In the genomic region with DNA sequence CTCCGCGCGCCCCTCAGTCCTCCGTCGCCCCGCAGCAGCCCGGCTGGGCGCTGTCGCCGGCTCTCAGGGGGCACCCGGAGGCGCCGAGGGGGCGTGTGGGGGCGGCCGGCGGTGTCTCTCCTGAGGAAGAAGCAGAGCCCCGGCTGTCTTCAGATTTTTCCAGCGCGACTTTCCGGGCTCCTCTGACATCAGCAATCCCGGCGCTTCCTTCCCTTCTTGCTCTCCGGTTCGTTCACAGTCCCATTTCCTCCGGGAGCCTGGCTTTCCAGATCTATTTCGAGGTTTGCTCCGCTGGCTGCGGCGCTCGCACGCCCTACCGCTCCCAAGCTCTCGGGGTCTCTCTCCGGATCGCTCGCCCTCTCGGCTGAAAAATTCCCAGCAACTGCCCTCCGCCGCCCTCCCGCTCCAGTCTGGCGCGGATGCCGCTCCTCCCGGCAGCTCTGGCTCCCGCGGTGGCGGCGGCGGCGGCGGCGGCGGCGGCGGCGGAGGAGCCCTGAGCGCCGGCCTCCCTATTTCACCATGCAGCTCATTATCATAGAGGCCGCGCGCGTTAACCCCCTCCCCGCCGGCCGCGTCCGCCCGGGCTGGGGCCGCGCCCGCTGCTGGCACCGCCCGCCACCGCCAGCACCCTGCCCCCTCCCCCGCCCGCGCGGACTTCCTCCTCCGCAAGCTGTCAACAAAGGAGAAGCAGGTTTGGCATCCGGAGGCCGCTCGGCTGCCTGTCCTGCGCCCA, we compare ENCODE assay signal across 8 cellular contexts. TPM values are rescaled to one million over a fixed set of nuclear protein-coding genes. Genes with fewer than 3 reads are reported as not detected.
A peak's percentile ranks its signal among the peaks of the same experiment; 100 is the strongest.
DNase-seq lines count a peak whose midpoint lies in the region; ATAC-seq lines count a peak whose summit lies in the region.

A gene with protein sequence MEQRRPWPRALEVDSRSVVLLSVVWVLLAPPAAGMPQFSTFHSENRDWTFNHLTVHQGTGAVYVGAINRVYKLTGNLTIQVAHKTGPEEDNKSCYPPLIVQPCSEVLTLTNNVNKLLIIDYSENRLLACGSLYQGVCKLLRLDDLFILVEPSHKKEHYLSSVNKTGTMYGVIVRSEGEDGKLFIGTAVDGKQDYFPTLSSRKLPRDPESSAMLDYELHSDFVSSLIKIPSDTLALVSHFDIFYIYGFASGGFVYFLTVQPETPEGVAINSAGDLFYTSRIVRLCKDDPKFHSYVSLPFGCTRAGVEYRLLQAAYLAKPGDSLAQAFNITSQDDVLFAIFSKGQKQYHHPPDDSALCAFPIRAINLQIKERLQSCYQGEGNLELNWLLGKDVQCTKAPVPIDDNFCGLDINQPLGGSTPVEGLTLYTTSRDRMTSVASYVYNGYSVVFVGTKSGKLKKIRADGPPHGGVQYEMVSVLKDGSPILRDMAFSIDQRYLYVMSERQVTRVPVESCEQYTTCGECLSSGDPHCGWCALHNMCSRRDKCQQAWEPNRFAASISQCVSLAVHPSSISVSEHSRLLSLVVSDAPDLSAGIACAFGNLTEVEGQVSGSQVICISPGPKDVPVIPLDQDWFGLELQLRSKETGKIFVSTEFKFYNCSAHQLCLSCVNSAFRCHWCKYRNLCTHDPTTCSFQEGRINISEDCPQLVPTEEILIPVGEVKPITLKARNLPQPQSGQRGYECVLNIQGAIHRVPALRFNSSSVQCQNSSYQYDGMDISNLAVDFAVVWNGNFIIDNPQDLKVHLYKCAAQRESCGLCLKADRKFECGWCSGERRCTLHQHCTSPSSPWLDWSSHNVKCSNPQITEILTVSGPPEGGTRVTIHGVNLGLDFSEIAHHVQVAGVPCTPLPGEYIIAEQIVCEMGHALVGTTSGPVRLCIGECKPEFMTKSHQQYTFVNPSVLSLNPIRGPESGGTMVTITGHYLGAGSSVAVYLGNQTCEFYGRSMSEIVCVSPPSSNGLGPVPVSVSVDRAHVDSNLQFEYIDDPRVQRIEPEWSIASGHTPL (N-terminal part only) (minus strand): TSS at position 534 of the 733 bp plus-strand sequence. CDS start 26,462 bp downstream, outside the sequence.

- H4K8ac ChIP-seq in mesendoderm (ENCODE audit: low read depth, low read length), result no peak within 1 kb of the TSS

- H3K27me3 ChIP-seq in mesendoderm (ENCODE audit: insufficient read depth, low read length, poor library complexity), result peaks cover 3% of the 10 kb centered on the region

- peak within 1 kb of the TSS; percentile 81 for H3K4ac ChIP-seq in mesendoderm (ENCODE audit: low read depth, low read length)

- peak within 1 kb of the TSS; percentile 72 for H3K23ac ChIP-seq in mesendoderm (ENCODE audit: low read length)

- peak within 1 kb of the TSS; percentile 48 for H2BK15ac ChIP-seq in mesendoderm (replicated peaks; ENCODE audit: low read depth)

- peaks cover 9% of the 10 kb centered on the region for H3K4me1 ChIP-seq in mesendoderm (ENCODE audit: control insufficient read depth, low read depth, low read length)

- peak within 1 kb of the TSS; percentile 92 for H3K9ac ChIP-seq in mesendoderm (ENCODE audit: low read length)

- peak within 1 kb of the TSS; percentile 80 for H3K4me2 ChIP-seq in mesendoderm (ENCODE audit: low read length)

- peak within 1 kb of the TSS; percentile 83 for H2BK120ac ChIP-seq in mesendoderm (ENCODE audit: low read depth, low read length)

- no peak within 1 kb of the TSS for H4K5ac ChIP-seq in mesendoderm (ENCODE audit: low read length)

- peak; percentile 50 for ATAC-seq in HG03571 (IDR thresholded peaks at IDR 0.05; ENCODE audit: unreplicated experiment)

- H3K36me3 ChIP-seq in mesendoderm (ENCODE audit: control insufficient read depth, insufficient read depth, low read length), result no peaks in the 10 kb centered on the region

- in situ Hi-C loops in endometrial microvascular endothelial cells (cut with HindIII; ENCODE audit: inconsistent ontology term, low pct_unique_long_range_greater_than_20kb, low sequenced_read_pairs), result no loop called here

- H3K56ac ChIP-seq in mesendoderm (ENCODE audit: low read length), result peak within 1 kb of the TSS; percentile 93

- peak within 1 kb of the TSS; percentile 91 for H3K18ac ChIP-seq in mesendoderm (ENCODE audit: low read length)

- H2BK5ac ChIP-seq in mesendoderm (ENCODE audit: low read length), result peak within 1 kb of the TSS; percentile 31

- H3K4me3 ChIP-seq in mesendoderm (ENCODE audit: low read length), result peak within 1 kb of the TSS; percentile 87

- no peak within 1 kb of the TSS for H2AK5ac ChIP-seq in mesendoderm (ENCODE audit: low read length)

- peak within 1 kb of the TSS; percentile 79 for H3K27ac ChIP-seq in mesendoderm (ENCODE audit: low read depth, low read length)

- H3K79me2 ChIP-seq in mesendoderm (ENCODE audit: control insufficient read depth, insufficient read depth, low read length), result peaks cover 47% of the 10 kb centered on the region

- DNase-seq in EL (peak; percentile 77), NOMO-1 (lab: John Stamatoyannopoulos, UW; ENCODE audit: unreplicated experiment in 2 of 2) (peak; percentile 85 to 89), mesendoderm (peak; percentile 92), middle frontal gyrus (ENCODE audit: extremely low spot score, low spot score) (no peak)
- DNase-seq in activated CD8-positive, alpha-beta memory T cell treated with anti-CD3 and anti-CD28 coated beads, Interleukin-2, amount 50 U/mL, for 48 hours, result peak; percentile 71
- peak; percentile 37 to 43 for DNase-seq in stimulated activated CD8-positive, alpha-beta memory T cell treated with anti-CD3 and anti-CD28 coated beads, Interleukin-2, amount 100 ng/mL, for 1 hour (ENCODE audit: low read depth in 2 of 2)

- no CpG with 5 or more reads among the region's 84 CpGs for WGBS in mesendoderm (ENCODE audit: extremely low coverage, insufficient coverage, low lambda C conversion rate)

- peaks cover 15% of the 10 kb centered on the region for H3K79me1 ChIP-seq in mesendoderm (ENCODE audit: low read length)

RNA-seq across cellular contexts. Expression of the gene that starts here (rescaled TPM):
- total RNA-seq in endometrial microvascular endothelial cells (ENCODE audit: inconsistent ontology term), result 83.1 TPM
- 7.9 TPM for polyA plus RNA-seq in mesendoderm (2013, experiment 1 of 2)
- 7.4 TPM for polyA plus RNA-seq in mesendoderm (2013, experiment 2 of 2)
